8 cellular contexts compared by ENCODE assay signal in genomic region chr5:65481171-65481575, GRCh38. TPM values are rescaled to one million over a fixed set of nuclear protein-coding genes. Genes with fewer than 3 reads are reported as not detected.
DNase-seq lines count a peak whose midpoint lies in the region; ATAC-seq, FAIRE-seq and TF ChIP-seq lines count a peak whose summit lies in the region.

No MANE protein-coding gene starts in this region.

- H3K4me3 ChIP-seq in GM12878 (peak overlapping the region; percentile 79), mesenchymal stem cell (ENCODE audit: insufficient read depth in 1 of 2, low read depth in 1 of 2, low read length in 2 of 2) (peak overlapping the region in 1 of 2 experiments; percentile 96)

- WGBS in GM12878 (ENCODE audit: insufficient coverage, insufficient replicate concordance, low lambda C conversion rate, missing lambda C conversion rate), result under 1% methylated on average over 7 of the region's 7 CpGs
- 4% methylated on average over 4 of the region's 7 CpGs for WGBS in mesenchymal stem cell

- H2BK5ac ChIP-seq in mesenchymal stem cell (ENCODE audit: low read depth, low read length, poor library complexity, severe bottlenecking), result no peak overlapping the region

- TF ChIP-seq CTCF in GM12878 (IDR thresholded peaks at IDR 0.05 in 2 of 3, conservative IDR thresholded peaks at IDR 0.05 in 1 of 3; ENCODE audit: control insufficient read depth in 2 of 3, extremely low read depth in 1 of 3, insufficient read depth in 1 of 3, low read depth in 3 of 3, low read length in 3 of 3) (no peak), CD14-positive monocyte (IDR thresholded peaks at IDR 0.05) (no peak)

- CTCF ChIA-PET in GM12878 (lab: Yijun Ruan, JAX), result interaction anchor here (0.6 to 7.7 kb wide), 14 partner anchors 38 to 670 kb away, joined by 3 to 192 read pairs (median 5); no protein-coding TSS in a partner anchor

- no peaks in the 10 kb centered on the region for H3K9me3 ChIP-seq in GM12878 (replicated peaks; ENCODE audit: control insufficient read depth, insufficient read depth, low read length)
- H3K9me3 ChIP-seq in mesenchymal stem cell (ENCODE audit: control insufficient read depth, low read length), result no peaks in the 10 kb centered on the region

- intact Hi-C loops in GM12878 (cut with micrococcal nuclease; ENCODE audit: unreplicated experiment), result loop anchor here (5.0 to 10.0 kb wide), 4 partner anchors 56 to 434 kb away; no protein-coding TSS in a partner anchor
- intact Hi-C loops in CD14-positive monocyte (cut with micrococcal nuclease), result loop anchor here (5.0 to 10.0 kb wide), 3 partner anchors 376 to 669 kb away; no protein-coding TSS in a partner anchor

- no peak overlapping the region for H4K91ac ChIP-seq in mesenchymal stem cell (ENCODE audit: low read length)

- RAD21 ChIA-PET in GM12878 (lab: Charles Lee; ENCODE audit: unreplicated experiment), result interaction anchor here (0.6 to 7.7 kb wide), 22 partner anchors 8 to 670 kb away, joined by 3 to 168 read pairs (median 6); no protein-coding TSS in a partner anchor

- H3K36me3 Mint-ChIP-seq in CD14-positive monocyte, result no peaks in the 10 kb centered on the region

- H3K27ac Mint-ChIP-seq in CD14-positive monocyte, result no peak overlapping the region

- peak overlapping the region in 1 of 2 experiments; percentile 40 for H3K18ac ChIP-seq in mesenchymal stem cell (ENCODE audit: low read depth in 1 of 2, low read length in 2 of 2)

- H3K4me2 ChIP-seq in GM12878 (ENCODE audit: control insufficient read depth, insufficient read depth) (peak overlapping the region; percentile 99), mesenchymal stem cell (ENCODE audit: low read length, poor library complexity, severe bottlenecking) (peak overlapping the region; percentile 92)

- H3K4ac ChIP-seq in mesenchymal stem cell (ENCODE audit: low read depth in 1 of 2, low read length in 2 of 2), result peak overlapping the region in 1 of 2 experiments; percentile 37

- ATAC-seq in GM19035 (IDR thresholded peaks at IDR 0.05; ENCODE audit: unreplicated experiment), result peak; percentile 26
- peak; percentile 5 for ATAC-seq in HG03108 (IDR thresholded peaks at IDR 0.05; ENCODE audit: unreplicated experiment)
- ATAC-seq in GM12878, result peak; percentile 43

- H3K36me3 ChIP-seq in GM12878 (ENCODE audit: control insufficient read depth in 2 of 2, insufficient read depth in 2 of 2, low read length in 1 of 2) (no peaks in the 10 kb centered on the region), mesenchymal stem cell (ENCODE audit: control insufficient read depth in 1 of 2, insufficient read depth in 2 of 2, low read depth in 1 of 2, low read length in 2 of 2) (no peaks in the 10 kb centered on the region)

- H2BK15ac ChIP-seq in mesenchymal stem cell (ENCODE audit: low read depth, poor library complexity, severe bottlenecking), result no peak overlapping the region

- H4K20me1 ChIP-seq in GM12878 (ENCODE audit: control insufficient read depth, insufficient read depth), result no peaks in the 10 kb centered on the region

- no peak overlapping the region for H3K14ac ChIP-seq in mesenchymal stem cell (ENCODE audit: low read length in 2 of 2)

- BruUV-seq in GM12878 (replicated peaks; lab: Mats Ljungman, UMichigan), result no TSS peak

- in situ Hi-C loops in GM12878 (cut with MboI), result loop anchor here (5.0 to 10.0 kb wide), 3 partner anchors 509 to 846 kb away; no protein-coding TSS in a partner anchor

- no peak for DNase-seq in GM12878 (ENCODE audit: low read depth, low spot score)
- DNase-seq in mesenchymal stem cell, result peak; percentile 46
- DNase-seq in AG08396 (ENCODE audit: low spot score), result no peak
- no peak for DNase-seq in DMS79 treated with DMSO at 0.1 percent for 48 hours (lab: John Stamatoyannopoulos, UW)
- DNase-seq in MV-4-11 (lab: John Stamatoyannopoulos, UW), result no peak
- DNase-seq in CD14-positive monocyte (ENCODE audit: low spot score), result no peak

- H3K9me3 Mint-ChIP-seq in CD14-positive monocyte, result peaks cover 0 to 3% (median 0%) of the 10 kb centered on the region in 7 donors

- H3K4me1 ChIP-seq in GM12878 (ENCODE audit: control insufficient read depth, insufficient read depth, low read length), result peaks cover 4% of the 10 kb centered on the region; the same call in 1 of the 2 replicates
- peaks cover 2% of the 10 kb centered on the region for H3K4me1 ChIP-seq in mesenchymal stem cell (ENCODE audit: control insufficient read depth, insufficient read depth, low read depth, low read length)

- H3K79me2 ChIP-seq in GM12878 (ENCODE audit: control insufficient read depth, insufficient read depth, low read length), result peaks cover 1% of the 10 kb centered on the region; the same call in 1 of the 2 replicates

- no peak overlapping the region for H4K8ac ChIP-seq in mesenchymal stem cell (ENCODE audit: low read length)

- H3K27me3 ChIP-seq in GM12878 (replicated peaks in 1 of 2; ENCODE audit: control insufficient read depth in 2 of 2, insufficient read depth in 2 of 2, low read length in 1 of 2) (no peaks in the 10 kb centered on the region), mesenchymal stem cell (ENCODE audit: control insufficient read depth in 1 of 2, insufficient read depth in 1 of 2, low read length in 2 of 2) (no peaks in the 10 kb centered on the region)

- SMC1A ChIA-PET in GM12878 (lab: Charles Lee; ENCODE audit: uncharacterized antibody, unreplicated experiment), result interaction anchor here (0.6 to 7.1 kb wide), 25 partner anchors 9 to 950 kb away, joined by 3 to 154 read pairs (median 5); partner anchors contain the start of gene SREK1IP1

- H3K79me1 ChIP-seq in mesenchymal stem cell (replicated peaks; ENCODE audit: low read length, poor library complexity, severe bottlenecking), result peaks cover 1% of the 10 kb centered on the region

- no peak overlapping the region for H2BK120ac ChIP-seq in mesenchymal stem cell (ENCODE audit: low read depth, low read length)

- peak overlapping the region; percentile 78 for H3K27ac ChIP-seq in GM12878 (ENCODE audit: control insufficient read depth, insufficient read depth)
- peak overlapping the region; percentile 24 for H3K27ac ChIP-seq in mesenchymal stem cell (ENCODE audit: low read length, poor library complexity, severe bottlenecking)

- TF ChIP-seq POLR2A in GM12878 (IDR thresholded peaks at IDR 0.05; ENCODE audit: low read depth, low read length), result no peak

- TF ChIP-seq RAD21 in GM12878 (IDR thresholded peaks at IDR 0.05; ENCODE audit: insufficient read depth, low read depth, low read length), result no peak

- peaks cover 2 to 9% (median 8%) of the 10 kb centered on the region in 3 donors for H3K27me3 Mint-ChIP-seq in CD14-positive monocyte (ENCODE audit: low read depth in 3 of 3)

- no peak overlapping the region for H3K23ac ChIP-seq in mesenchymal stem cell (ENCODE audit: low read length in 2 of 2)

- H3K9ac ChIP-seq in GM12878 (ENCODE audit: control insufficient read depth, insufficient read depth, low read length) (peak overlapping the region; percentile 74), mesenchymal stem cell (ENCODE audit: low read length) (peak overlapping the region; percentile 93)

- peak overlapping the region in 1 of 2 donors; percentile 95 for H3K4me3 Mint-ChIP-seq in CD14-positive monocyte

- H2AFZ ChIP-seq in GM12878 (ENCODE audit: control insufficient read depth, low read depth, low read length), result peak overlapping the region; percentile 94
- peak overlapping the region; percentile 64 for H2AFZ ChIP-seq in mesenchymal stem cell (ENCODE audit: low read depth, low read length)

- H2BK12ac ChIP-seq in mesenchymal stem cell (ENCODE audit: low read length in 2 of 2), result no peak overlapping the region

- no peak for FAIRE-seq in GM12878 (lab: Jason Lieb, UNC)

- POLR2A ChIA-PET in GM12878 (lab: Charles Lee), result interaction anchor here (0.6 to 1.6 kb wide), 10 partner anchors 15 to 842 kb away, joined by 3 to 5 read pairs (median 3); no protein-coding TSS in a partner anchor

- peaks cover 7% of the 10 kb centered on the region for H3K4me1 Mint-ChIP-seq in CD14-positive monocyte

- H2AK5ac ChIP-seq in mesenchymal stem cell (ENCODE audit: low read length, severe bottlenecking), result no peak overlapping the region

- TF ChIP-seq EP300 in GM12878 (IDR thresholded peaks at IDR 0.05; ENCODE audit: borderline replicate concordance in 1 of 2, control insufficient read depth in 1 of 2, low read depth in 2 of 2, low read length in 2 of 2), result no peak

RNA-seq across cellular contexts. Expression of gene ADAMTS6, which starts 0.5 kb away (rescaled TPM):
- 64.8 and 65.2 TPM in 2 replicates for total RNA-seq in GM12878 (2013; cell fraction: nucleolus; rRNA removed)
- total RNA-seq in GM12878 (2014; rRNA removed) (10.8 and 13.2 TPM in 2 replicates), GM12878 (2014; rRNA removed; fragmentation: Illumina TruSeq; extraction: Trizol) (12.0 and 12.3 TPM in 2 replicates), GM12878 (2021) (8.8 and 12.3 TPM in 2 replicates)
- 2.0 TPM for polyA plus RNA-seq in GM12878 (2011; ENCODE audit: low read depth)
- polyA plus RNA-seq in GM12878 (2011; rRNA removed) (11.7 and 14.2 TPM in 2 replicates), GM12878 (2014; fragmentation: Illumina TruSeq; extraction: Trizol) (5.2 and 8.3 TPM in 2 replicates), GM12878 (2014; fragmentation: Nextera tagmentation; extraction: Ambion mirVana) (1 to 10 TPM; 1.1 to 1.2 TPM), GM12878 (2014; rRNA removed) (7.8 and 8.4 TPM in 2 replicates), GM12878 (2016; fragmentation: Nextera tagmentation; extraction: Ambion mirVana) (1 to 10 TPM; 1.1 to 1.7 TPM), CD14-positive monocyte (not detected)
- polyA plus RNA-seq in GM12878 (2011; cell fraction: cytosol; rRNA removed), result 8.3 and 8.8 TPM in 2 replicates
- 36.8 and 51.9 TPM in 2 replicates for polyA plus RNA-seq in GM12878 (2011; cell fraction: nucleus; rRNA removed)
- polyA plus RNA-seq in GM12878 (2012), result 2.1 and 2.7 TPM in 2 replicates
- polyA minus RNA-seq in GM12878 (2011; rRNA and poly(A)+ RNA removed), result 51.5 and 72.1 TPM in 2 replicates
- 10.8 and 16.1 TPM in 2 replicates for polyA minus RNA-seq in GM12878 (2011; cell fraction: cytosol; rRNA and poly(A)+ RNA removed)
- 43.0 and 59.6 TPM in 2 replicates for polyA minus RNA-seq in GM12878 (2011; cell fraction: nucleus; rRNA and poly(A)+ RNA removed)
- 0.68 TPM for polyA plus RNA-seq in mesenchymal stem cell (2013, experiment 1 of 2)
- polyA plus RNA-seq in mesenchymal stem cell (2013, experiment 2 of 2), result 0.67 TPM
